ENCODE assay signal across 10 cellular contexts in genomic region chr1:154972213-154972516, GRCh38. TPM values are rescaled to one million over a fixed set of nuclear protein-coding genes. Genes with fewer than 3 reads are reported as not detected.
A peak's percentile ranks its signal among the peaks of the same experiment; 100 is the strongest.
DNase-seq lines count a peak whose midpoint lies in the region; ATAC-seq, FAIRE-seq and TF ChIP-seq lines count a peak whose summit lies in the region.
"Had no signal": no experiment of that assay in that cellular context is flagged by ENCODE, and none has a peak within 500 bp of the region (broad histone marks: within the 10 kb centered on the region; RNA-seq: fewer than 3 reads in every experiment).

No MANE protein-coding gene starts in this region.

- no peak for FAIRE-seq in pancreas (lab: Jason Lieb, UNC)

- TF ChIP-seq CTCF in BJ (IDR thresholded peaks at IDR 0.05; ENCODE audit: insufficient read depth, low read depth, low read length) (no peak), OCI-LY7 (conservative IDR thresholded peaks at IDR 0.05; ENCODE audit: low read length) (no peak), epithelial cell of proximal tubule (conservative IDR thresholded peaks at IDR 0.05; ENCODE audit: low read depth, low read length) (no peak), pancreas (IDR thresholded peaks at IDR 0.05) (no peak)

- no peaks in the 10 kb centered on the region for H3K9me2 ChIP-seq in OCI-LY7 (ENCODE audit: insufficient read depth, low read length)

- DNase-seq in BJ (ENCODE audit: low read depth): no peak
- no peak for DNase-seq in OCI-LY7 (ENCODE audit: low spot score)
- no peak for DNase-seq in epithelial cell of proximal tubule (ENCODE audit: low read depth)
- no peak for DNase-seq in pancreas
- no peak for DNase-seq in glomerular visceral epithelial cell (ENCODE audit: extremely low spot score)
- no peak for DNase-seq in 8988T
- DNase-seq: activated B cell treated with CpG ODN at 0.5 μM for 24 hours, NCI-H1436 treated with DMSO at 0.1 percent for 48 hours had no signal

- no peaks in the 10 kb centered on the region for H3K9me3 ChIP-seq in OCI-LY7 (ENCODE audit: low read length)
- H3K9me3 ChIP-seq in pancreas: no peaks in the 10 kb centered on the region

- H3K4me1 ChIP-seq in OCI-LY7 (ENCODE audit: insufficient read depth, low read length, poor library complexity, severe bottlenecking) (peaks cover 40% of the 10 kb centered on the region), pancreas (peaks cover 12 to 26% (median 22%) of the 10 kb centered on the region in 3 donors)

- ATAC-seq in pancreas (no peak), GM18505 (IDR thresholded peaks at IDR 0.05; ENCODE audit: unreplicated experiment) (no peak), HG03097 (IDR thresholded peaks at IDR 0.05; ENCODE audit: low FRiP score, unreplicated experiment) (no peak)

- BruUV-seq in OCI-LY7 (replicated peaks; lab: Mats Ljungman, UMichigan): no TSS peak

- intact Hi-C loops in OCI-LY7 (cut with micrococcal nuclease; ENCODE audit: unreplicated experiment) (no loop called here), pancreas (cut with DNase I) (no loop called here)

- no peak overlapping the region for H2AFZ ChIP-seq in OCI-LY7 (ENCODE audit: low read length)

- H3K4me2 ChIP-seq in OCI-LY7 (ENCODE audit: low read length): peak overlapping the region; percentile 86

- H3K27me3 ChIP-seq in BJ (ENCODE audit: control insufficient read depth, insufficient read depth, low read length) (no peaks in the 10 kb centered on the region), pancreas (no peaks in the 10 kb centered on the region)

- TF ChIP-seq POLR2A in GM18505 (IDR thresholded peaks at IDR 0.05; ENCODE audit: borderline replicate concordance, extremely low read depth, insufficient read depth, insufficient read length): no peak

- H3K36me3 ChIP-seq in BJ (ENCODE audit: control insufficient read depth, insufficient read depth, low read length) (peaks cover 13% of the 10 kb centered on the region), OCI-LY7 (ENCODE audit: insufficient read depth, low read length) (peaks cover 52% of the 10 kb centered on the region), pancreas (peaks cover 0 to 13% (median 6%) of the 10 kb centered on the region in 3 donors)

- POLR2A ChIA-PET in BJ (lab: Charles Lee) (interaction anchor here (0.9 to 1.0 kb wide), 2 partner anchors 11 to 34 kb away, joined by 3 to 5 read pairs; partner anchors contain the start of gene PYGO2), OCI-LY7 (lab: Charles Lee) (interaction anchor here (1.8 kb wide), 1 partner anchor 16 kb away, joined by 6 read pairs; the partner anchor contains the start of gene PBXIP1)

- peaks cover 8% of the 10 kb centered on the region; the same call in 1 of the 2 replicates for H4K20me1 ChIP-seq in OCI-LY7 (ENCODE audit: insufficient read depth, low read length)

- H3K4me3 ChIP-seq in BJ (ENCODE audit: low read depth, low read length): peak overlapping the region; percentile 29
- H3K4me3 ChIP-seq in OCI-LY7 (ENCODE audit: low read depth, low read length, poor library complexity, severe bottlenecking): no peak overlapping the region
- peak overlapping the region; percentile 80 for H3K4me3 ChIP-seq in epithelial cell of proximal tubule (ENCODE audit: low read depth, low read length)
- H3K4me3 ChIP-seq in pancreas: peak overlapping the region in 2 of 4 donors; percentile 52 to 73

- H3K79me2 ChIP-seq in OCI-LY7 (ENCODE audit: insufficient read depth, low read depth, low read length): peaks cover 58% of the 10 kb centered on the region

- H3K27ac ChIP-seq in OCI-LY7 (ENCODE audit: low read depth, low read length, poor library complexity, severe bottlenecking) (no peak overlapping the region), pancreas (peak overlapping the region; percentile 90 to 98 (median 96))

- CTCF ChIA-PET in BJ (lab: Yijun Ruan, JAX): interaction anchor here (0.8 to 4.5 kb wide), 11 partner anchors 9 to 119 kb away, joined by 3 to 30 read pairs (median 5); partner anchors contain the start of genes ADAM15, PBXIP1, PYGO2 and ZBTB7B
- CTCF ChIA-PET in OCI-LY7 (lab: Charles Lee; ENCODE audit: unreplicated experiment): no interaction called here

- WGBS in pancreas, 2 donors: 47 to 61% methylated on average over 3 of the region's 3 CpGs

RNA-seq across cellular contexts. Expression of gene SHC1, which starts 1.6 kb away (rescaled TPM):
- polyA plus RNA-seq in BJ (2011; rRNA removed): 455 and 653 TPM in 2 replicates
- 247 and 437 TPM in 2 replicates for polyA minus RNA-seq in BJ (2011; rRNA and poly(A)+ RNA removed)
- 31.4 and 37.6 TPM in 2 replicates for total RNA-seq in OCI-LY7 (2014; rRNA removed; shearing (Covaris generic))
- total RNA-seq in OCI-LY7 (2022): 77.4 and 84.0 TPM in 2 replicates
- 131 and 155 TPM in 2 replicates for total RNA-seq in epithelial cell of proximal tubule
- 10 to 100 TPM; 32.3 to 53.4 (median 40.7) TPM for total RNA-seq in pancreas
- 10 to 100 TPM; 37.4 to 47.6 TPM for polyA plus RNA-seq in pancreas

RNA-seq across cellular contexts. Expression of gene CKS1B, which starts 2.3 kb away (rescaled TPM):
- polyA plus RNA-seq in BJ (2011; rRNA removed) (111 and 160 TPM in 2 replicates), pancreas (10 to 100 TPM in 1 of 2 donors, 1 to 10 TPM in 1; 6.7 to 19.5 TPM)
- polyA minus RNA-seq in BJ (2011; rRNA and poly(A)+ RNA removed): 32.3 and 34.2 TPM in 2 replicates
- 149 and 204 TPM in 2 replicates for total RNA-seq in OCI-LY7 (2014; rRNA removed; shearing (Covaris generic))
- total RNA-seq in OCI-LY7 (2022) (230 and 260 TPM in 2 replicates), epithelial cell of proximal tubule (289 and 358 TPM in 2 replicates), pancreas (10 to 100 TPM in 3 of 6 donors, 1 to 10 TPM in 3; 6.7 to 12.0 (median 10.2) TPM)

RNA-seq across cellular contexts. Expression of gene PYGO2, which starts 10.6 kb away (rescaled TPM):
- 18.0 and 21.0 TPM in 2 replicates for polyA plus RNA-seq in BJ (2011; rRNA removed)
- 8.4 and 12.3 TPM in 2 replicates for polyA minus RNA-seq in BJ (2011; rRNA and poly(A)+ RNA removed)
- 36.5 and 44.3 TPM in 2 replicates for total RNA-seq in OCI-LY7 (2014; rRNA removed; shearing (Covaris generic))
- 47.3 and 53.1 TPM in 2 replicates for total RNA-seq in OCI-LY7 (2022)
- 16.0 and 23.7 TPM in 2 replicates for total RNA-seq in epithelial cell of proximal tubule
- 10 to 100 TPM in 3 of 6 donors, 1 to 10 TPM in 3; 8.1 to 18.3 (median 9.9) TPM for total RNA-seq in pancreas
- polyA plus RNA-seq in pancreas: 10 to 100 TPM; 13.3 to 19.5 TPM

RNA-seq across cellular contexts. Expression of gene FLAD1, which starts 11.0 kb away (rescaled TPM):
- polyA plus RNA-seq in BJ (2011; rRNA removed) (26.5 and 40.5 TPM in 2 replicates), pancreas (10 to 100 TPM; 22.6 to 28.6 TPM)
- 26.9 and 52.6 TPM in 2 replicates for polyA minus RNA-seq in BJ (2011; rRNA and poly(A)+ RNA removed)
- total RNA-seq in OCI-LY7 (2014; rRNA removed; shearing (Covaris generic)): 52.7 and 55.7 TPM in 2 replicates
- total RNA-seq in OCI-LY7 (2022) (57.0 and 57.9 TPM in 2 replicates), epithelial cell of proximal tubule (41.9 and 67.5 TPM in 2 replicates), pancreas (10 to 100 TPM in 4 of 6 donors, 1 to 10 TPM in 2; 8.3 to 14.1 (median 11.9) TPM)

RNA-seq across cellular contexts. Expression of gene PBXIP1, which starts 16.3 kb away (rescaled TPM):
- polyA plus RNA-seq in BJ (2011; rRNA removed) (65.6 and 83.1 TPM in 2 replicates), pancreas (10 to 100 TPM; 29.5 to 45.4 TPM)
- polyA minus RNA-seq in BJ (2011; rRNA and poly(A)+ RNA removed): 15.1 and 25.8 TPM in 2 replicates
- 23.8 and 26.6 TPM in 2 replicates for total RNA-seq in OCI-LY7 (2014; rRNA removed; shearing (Covaris generic))
- total RNA-seq in OCI-LY7 (2022) (37.7 and 39.8 TPM in 2 replicates), epithelial cell of proximal tubule (23.4 and 49.6 TPM in 2 replicates), pancreas (10 to 100 TPM; 15.6 to 53.1 (median 24.9) TPM)

Comparison
In these comparisons a context has a peak if more than half of its experiments do, and no peak if none do; other contexts are left out.
1. RNA of gene CKS1B, which starts 2.3 kb away (total RNA-seq): 289 to 358 TPM in epithelial cell of proximal tubule and 149 to 260 TPM in OCI-LY7; 6.7 to 12.0 TPM in pancreas; every median in the first group is over 10 times any median in the second.